1 cellular context compared by ENCODE assay signal in the genomic region with DNA sequence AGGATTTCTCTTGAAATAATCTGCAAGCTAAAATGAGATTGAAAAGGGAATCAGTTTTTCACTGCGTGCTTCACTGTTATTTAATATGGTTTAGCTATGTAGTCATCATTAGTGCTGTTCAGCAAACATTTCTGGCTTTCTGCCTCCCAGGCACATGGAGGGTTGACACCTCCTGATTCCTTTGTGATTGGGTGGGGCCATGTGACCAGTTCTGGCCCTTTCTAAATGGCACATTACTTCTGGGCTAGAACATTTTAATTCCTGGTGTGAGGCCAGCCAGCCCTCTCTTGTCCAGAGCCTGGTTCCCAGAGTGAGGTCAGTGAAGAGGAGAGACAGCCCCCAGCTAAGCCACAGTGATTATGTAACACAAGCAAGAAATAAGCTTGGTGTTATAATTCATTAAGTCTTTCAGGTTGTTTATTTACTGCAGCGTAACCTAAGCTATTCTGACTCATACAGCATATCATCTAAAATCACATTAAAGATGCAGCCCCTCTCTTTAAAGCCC.
TF ChIP-seq lines count a peak whose summit lies in the region.

No MANE protein-coding gene starts in this region.

TF ChIP-seq in A549, 52 proteins besides CTCF, POLR2A, EP300 and RAD21 (continued from another document):
- TF ChIP-seq HOXB13 (CRISPR knock-in tag; IDR thresholded peaks at IDR 0.05; ENCODE audit: low read depth) (peak; percentile 43; the same call in 1 of the 2 replicates), CEBPB (IDR thresholded peaks at IDR 0.05) (peak in 1 of 2 experiments; percentile 87; a peak in 2 of 4 replicates), HOXB5 (CRISPR knock-in tag; IDR thresholded peaks at IDR 0.05) (peak; percentile 48; the same call in 1 of the 2 replicates), ZNF302 (CRISPR knock-in tag; IDR thresholded peaks at IDR 0.05) (no peak), RNF2 (IDR thresholded peaks at IDR 0.05; ENCODE audit: borderline replicate concordance, low read depth) (no peak), MAZ (IDR thresholded peaks at IDR 0.05; ENCODE audit: borderline replicate concordance, low read depth, low read length) (no peak), GATA3 (IDR thresholded peaks at IDR 0.05; ENCODE audit: borderline replicate concordance) (peak; percentile 19; the same call in 1 of the 2 replicates), ESRRA (IDR thresholded peaks at IDR 0.05; ENCODE audit: borderline replicate concordance, low read length) (no peak), FOSL2 (IDR thresholded peaks at IDR 0.05) (no peak), FOSL2 (CRISPR knock-in tag; IDR thresholded peaks at IDR 0.05) (peak; percentile 75), JUNB (IDR thresholded peaks at IDR 0.05) (peak; percentile 39; the same call in 1 of the 2 replicates), HOXA7 (CRISPR knock-in tag; IDR thresholded peaks at IDR 0.05) (no peak), EHMT2 (IDR thresholded peaks at IDR 0.05; ENCODE audit: low read depth) (no peak), CHD4 (IDR thresholded peaks at IDR 0.05; ENCODE audit: borderline replicate concordance) (no peak), TFCP2L1 (CRISPR knock-in tag; IDR thresholded peaks at IDR 0.05) (no peak)
- TF ChIP-seq, protein P1, sequence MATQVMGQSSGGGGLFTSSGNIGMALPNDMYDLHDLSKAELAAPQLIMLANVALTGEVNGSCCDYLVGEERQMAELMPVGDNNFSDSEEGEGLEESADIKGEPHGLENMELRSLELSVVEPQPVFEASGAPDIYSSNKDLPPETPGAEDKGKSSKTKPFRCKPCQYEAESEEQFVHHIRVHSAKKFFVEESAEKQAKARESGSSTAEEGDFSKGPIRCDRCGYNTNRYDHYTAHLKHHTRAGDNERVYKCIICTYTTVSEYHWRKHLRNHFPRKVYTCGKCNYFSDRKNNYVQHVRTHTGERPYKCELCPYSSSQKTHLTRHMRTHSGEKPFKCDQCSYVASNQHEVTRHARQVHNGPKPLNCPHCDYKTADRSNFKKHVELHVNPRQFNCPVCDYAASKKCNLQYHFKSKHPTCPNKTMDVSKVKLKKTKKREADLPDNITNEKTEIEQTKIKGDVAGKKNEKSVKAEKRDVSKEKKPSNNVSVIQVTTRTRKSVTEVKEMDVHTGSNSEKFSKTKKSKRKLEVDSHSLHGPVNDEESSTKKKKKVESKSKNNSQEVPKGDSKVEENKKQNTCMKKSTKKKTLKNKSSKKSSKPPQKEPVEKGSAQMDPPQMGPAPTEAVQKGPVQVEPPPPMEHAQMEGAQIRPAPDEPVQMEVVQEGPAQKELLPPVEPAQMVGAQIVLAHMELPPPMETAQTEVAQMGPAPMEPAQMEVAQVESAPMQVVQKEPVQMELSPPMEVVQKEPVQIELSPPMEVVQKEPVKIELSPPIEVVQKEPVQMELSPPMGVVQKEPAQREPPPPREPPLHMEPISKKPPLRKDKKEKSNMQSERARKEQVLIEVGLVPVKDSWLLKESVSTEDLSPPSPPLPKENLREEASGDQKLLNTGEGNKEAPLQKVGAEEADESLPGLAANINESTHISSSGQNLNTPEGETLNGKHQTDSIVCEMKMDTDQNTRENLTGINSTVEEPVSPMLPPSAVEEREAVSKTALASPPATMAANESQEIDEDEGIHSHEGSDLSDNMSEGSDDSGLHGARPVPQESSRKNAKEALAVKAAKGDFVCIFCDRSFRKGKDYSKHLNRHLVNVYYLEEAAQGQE (IDR thresholded peaks at IDR 0.05) = no peak
- TF ChIP-seq, protein P2, sequence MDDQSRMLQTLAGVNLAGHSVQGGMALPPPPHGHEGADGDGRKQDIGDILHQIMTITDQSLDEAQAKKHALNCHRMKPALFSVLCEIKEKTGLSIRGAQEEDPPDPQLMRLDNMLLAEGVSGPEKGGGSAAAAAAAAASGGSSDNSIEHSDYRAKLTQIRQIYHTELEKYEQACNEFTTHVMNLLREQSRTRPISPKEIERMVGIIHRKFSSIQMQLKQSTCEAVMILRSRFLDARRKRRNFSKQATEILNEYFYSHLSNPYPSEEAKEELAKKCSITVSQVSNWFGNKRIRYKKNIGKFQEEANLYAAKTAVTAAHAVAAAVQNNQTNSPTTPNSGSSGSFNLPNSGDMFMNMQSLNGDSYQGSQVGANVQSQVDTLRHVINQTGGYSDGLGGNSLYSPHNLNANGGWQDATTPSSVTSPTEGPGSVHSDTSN (IDR thresholded peaks at IDR 0.05) = no peak
